In genomic region chr4:1045193-1045594, GRCh38 we compare ENCODE assay signal across 21 cellular contexts. TPM values are rescaled to one million over a fixed set of nuclear protein-coding genes. Genes with fewer than 3 reads are reported as not detected.
DNase-seq lines count a peak whose midpoint lies in the region; TF ChIP-seq lines count a peak whose summit lies in the region.
"Had no signal": no experiment of that assay in that cellular context is flagged by ENCODE, and none has a peak within 500 bp of the region (broad histone marks: within the 10 kb centered on the region; RNA-seq: fewer than 3 reads in every experiment).

No MANE protein-coding gene starts in this region.

- peaks cover 2% of the 10 kb centered on the region for H3K27me3 Mint-ChIP-seq in activated CD4-positive, alpha-beta memory T cell treated with anti-CD3 and anti-CD28 coated beads, Interleukin-2, amount 10 ng/mL, durations not matched to agents 7 days and 5 days

- no peak for TF ChIP-seq POLR2A in spleen (IDR thresholded peaks at IDR 0.05)

- H2BK120ac ChIP-seq in mesenchymal stem cell (ENCODE audit: low read depth, low read length): peak overlapping the region; percentile 99

- POLR2A ChIA-PET in activated CD4-positive, alpha-beta memory T cell treated with anti-CD3 and anti-CD28 coated beads, Interleukin-2, amount 10 ng/mL, durations not matched to agents 7 days and 5 days (lab: Charles Lee): no interaction called here

- H3K36me3 Mint-ChIP-seq in activated CD4-positive, alpha-beta memory T cell treated with anti-CD3 and anti-CD28 coated beads, Interleukin-2, amount 10 ng/mL, durations not matched to agents 7 days and 5 days (ENCODE audit: low read depth): no peaks in the 10 kb centered on the region
- H3K36me3 Mint-ChIP-seq: immature natural killer cell had no signal

- H4K8ac ChIP-seq in mesenchymal stem cell (ENCODE audit: low read length): peak overlapping the region; percentile 94

- peak overlapping the region; percentile 99 for H2BK12ac ChIP-seq in mesenchymal stem cell (ENCODE audit: low read length in 2 of 2)

- intact Hi-C loops in spleen (cut with DNase I; ENCODE audit: low total_unique reads): no loop called here

- H3K36me3 ChIP-seq in mesenchymal stem cell (ENCODE audit: control insufficient read depth in 1 of 2, insufficient read depth in 2 of 2, low read depth in 1 of 2, low read length in 2 of 2) (no peaks in the 10 kb centered on the region), spleen (no peaks in the 10 kb centered on the region)

- peaks cover 64% of the 10 kb centered on the region for H3K4me1 ChIP-seq in mesenchymal stem cell (ENCODE audit: control insufficient read depth, insufficient read depth, low read depth, low read length)
- H3K4me1 ChIP-seq in spleen: peaks cover 0 to 24% (median 7%) of the 10 kb centered on the region in 6 donors

- peak; percentile 10 for DNase-seq in activated CD8-positive, alpha-beta memory T cell treated with anti-CD3 and anti-CD28 coated beads, Interleukin-2, amount 50 U/mL, for 4 hours
- DNase-seq in activated CD8-positive, alpha-beta memory T cell treated with anti-CD3 and anti-CD28 coated beads, Interleukin-2, amount 50 U/mL, for 48 hours: no peak
- DNase-seq in mesenchymal stem cell (no peak), spleen (peak; percentile 47), COR-L47 (lab: John Stamatoyannopoulos, UW) (no peak), NCI-H446 treated with DMSO at 0.1 percent for 48 hours (lab: John Stamatoyannopoulos, UW) (no peak)
- DNase-seq in activated CD4-positive, alpha-beta memory T cell treated with anti-CD3 and anti-CD28 coated beads, Interleukin-2, amount 10 ng/mL, durations not matched to agents 7 days and 5 days: no peak
- DNase-seq: activated CD4-positive, CD25-positive, alpha-beta regulatory T cell; activated gamma-delta T cell; DND-41; immature natural killer cell; NCI-H1105 treated with DMSO at 0.1 percent for 48 hours; NCI-H774; stimulated activated naive CD4-positive, alpha-beta T cell treated with Interleukin-2 at 50 U/mL for 16 hours; T-helper 1 cell had no signal

- H2AK5ac ChIP-seq in mesenchymal stem cell (ENCODE audit: low read length, severe bottlenecking): peak overlapping the region; percentile 99

- H2BK5ac ChIP-seq in mesenchymal stem cell (ENCODE audit: low read depth, low read length, poor library complexity, severe bottlenecking): no peak overlapping the region

- no peak for TF ChIP-seq CTCF in VCaP (conservative IDR thresholded peaks at IDR 0.05)
- TF ChIP-seq CTCF in spleen (IDR thresholded peaks at IDR 0.05 in 8 of 11, conservative IDR thresholded peaks at IDR 0.05 in 3 of 11): no peak

- no peaks in the 10 kb centered on the region for H3K4me1 Mint-ChIP-seq in activated CD4-positive, alpha-beta memory T cell treated with anti-CD3 and anti-CD28 coated beads, Interleukin-2, amount 10 ng/mL, durations not matched to agents 7 days and 5 days

- H3K9me3 Mint-ChIP-seq in activated CD4-positive, alpha-beta memory T cell treated with anti-CD3 and anti-CD28 coated beads, Interleukin-2, amount 10 ng/mL, durations not matched to agents 7 days and 5 days: peaks cover 3% of the 10 kb centered on the region
- H3K9me3 Mint-ChIP-seq: immature natural killer cell had no signal

- H3K4me3 ChIP-seq in mesenchymal stem cell (ENCODE audit: insufficient read depth in 1 of 2, low read depth in 1 of 2, low read length in 2 of 2) (no peak overlapping the region), spleen (no peak overlapping the region)

- H3K27me3 ChIP-seq in mesenchymal stem cell (ENCODE audit: control insufficient read depth in 1 of 2, insufficient read depth in 1 of 2, low read length in 2 of 2) (no peaks in the 10 kb centered on the region), spleen (replicated peaks in 1 of 7) (peaks cover 0 to 81% (median 28%) of the 10 kb centered on the region in 7 donors)

- no peaks in the 10 kb centered on the region for H3K79me1 ChIP-seq in mesenchymal stem cell (replicated peaks; ENCODE audit: low read length, poor library complexity, severe bottlenecking)

- no peak overlapping the region for H3K4me2 ChIP-seq in mesenchymal stem cell (ENCODE audit: low read length, poor library complexity, severe bottlenecking)
- H3K4me2 ChIP-seq: KMS-11 had no signal

- H3K14ac ChIP-seq in mesenchymal stem cell (ENCODE audit: low read length in 2 of 2): peak overlapping the region in 1 of 2 experiments; percentile 92

- CTCF ChIA-PET in activated CD4-positive, alpha-beta memory T cell treated with anti-CD3 and anti-CD28 coated beads, Interleukin-2, amount 10 ng/mL, durations not matched to agents 7 days and 5 days (lab: Charles Lee): no interaction called here

- no peak overlapping the region for H3K4me3 Mint-ChIP-seq in activated CD4-positive, alpha-beta memory T cell treated with anti-CD3 and anti-CD28 coated beads, Interleukin-2, amount 10 ng/mL, durations not matched to agents 7 days and 5 days
- H3K4me3 Mint-ChIP-seq: immature natural killer cell had no signal

- H3K23ac ChIP-seq in mesenchymal stem cell (ENCODE audit: low read length in 2 of 2): no peak overlapping the region

- WGBS in mesenchymal stem cell: 96% methylated on average over 14 of the region's 14 CpGs
- WGBS in spleen, 5 donors: 83 to 97% (median 86%) methylated on average over 4 to 14 of the region's 14 CpGs

- peak overlapping the region; percentile 86 for H3K9ac ChIP-seq in mesenchymal stem cell (ENCODE audit: low read length)
- H3K9ac ChIP-seq: KMS-11 had no signal

- H3K18ac ChIP-seq in mesenchymal stem cell (ENCODE audit: low read depth in 1 of 2, low read length in 2 of 2): peak overlapping the region; percentile 99

- peak overlapping the region; percentile 88 to 97 for H3K4ac ChIP-seq in mesenchymal stem cell (ENCODE audit: low read depth in 1 of 2, low read length in 2 of 2)

- no peak overlapping the region for H2AFZ ChIP-seq in mesenchymal stem cell (ENCODE audit: low read depth, low read length)

- no peak overlapping the region for H3K27ac Mint-ChIP-seq in activated CD4-positive, alpha-beta memory T cell treated with anti-CD3 and anti-CD28 coated beads, Interleukin-2, amount 10 ng/mL, durations not matched to agents 7 days and 5 days
- H3K27ac Mint-ChIP-seq: immature natural killer cell had no signal

- peak overlapping the region; percentile 93 for H2BK15ac ChIP-seq in mesenchymal stem cell (ENCODE audit: low read depth, poor library complexity, severe bottlenecking)

- H3K9me3 ChIP-seq in mesenchymal stem cell (ENCODE audit: control insufficient read depth, low read length) (no peaks in the 10 kb centered on the region), spleen (no peaks in the 10 kb centered on the region)

- H4K91ac ChIP-seq in mesenchymal stem cell (ENCODE audit: low read length): peak overlapping the region; percentile 100

- peak overlapping the region; percentile 42; the same call in 1 of the 2 replicates for H3K27ac ChIP-seq in VCaP
- H3K27ac ChIP-seq in mesenchymal stem cell (ENCODE audit: low read length, poor library complexity, severe bottlenecking): peak overlapping the region; percentile 99
- no peak overlapping the region for H3K27ac ChIP-seq in spleen
- H3K27ac ChIP-seq: HL-60, KMS-11 had no signal

RNA-seq across cellular contexts. Expression of gene FGFRL1, which starts 33.8 kb away (rescaled TPM):
- 23.4 TPM for polyA plus RNA-seq in mesenchymal stem cell (2013, experiment 1 of 2)
- 23.1 TPM for polyA plus RNA-seq in mesenchymal stem cell (2013, experiment 2 of 2)
- 10 to 100 TPM in 5 of 7 donors, 1 to 10 TPM in 2; 7.9 to 20.6 (median 13.2) TPM for total RNA-seq in spleen
- polyA plus RNA-seq in spleen: 1 to 10 TPM; 1.4 to 4.6 (median 1.5) TPM
- total RNA-seq in activated CD4-positive, alpha-beta memory T cell treated with anti-CD3 and anti-CD28 coated beads, Interleukin-2, amount 10 ng/mL, durations not matched to agents 7 days and 5 days: 1 to 10 TPM; 7.1 to 8.9 TPM

RNA-seq across cellular contexts. Expression of gene SLC26A1, which starts 52.0 kb away (rescaled TPM):
- 0.15 TPM for polyA plus RNA-seq in mesenchymal stem cell (2013, experiment 1 of 2)
- polyA plus RNA-seq in mesenchymal stem cell (2013, experiment 2 of 2): 0.26 TPM
- under 1 TPM in 6 of 7 donors, not detected in 1; 0.07 to 0.68 (median 0.19) TPM for total RNA-seq in spleen
- under 1 TPM; 0.24 to 0.48 (median 0.30) TPM for polyA plus RNA-seq in spleen
- under 1 TPM in 1 of 2 experiments, not detected in 1; 0.20 TPM for total RNA-seq in activated CD4-positive, alpha-beta memory T cell treated with anti-CD3 and anti-CD28 coated beads, Interleukin-2, amount 10 ng/mL, durations not matched to agents 7 days and 5 days
- total RNA-seq: activated CD8-positive, alpha-beta memory T cell treated with anti-CD3 and anti-CD28 coated beads for 36 hours; esophagus mucosa; RPMI7951 had no signal

RNA-seq across cellular contexts. Expression of gene IDUA, which starts 58.4 kb away (rescaled TPM):
- 14.5 TPM for polyA plus RNA-seq in mesenchymal stem cell (2013, experiment 1 of 2)
- polyA plus RNA-seq in mesenchymal stem cell (2013, experiment 2 of 2): 13.8 TPM
- total RNA-seq in spleen: 10 to 100 TPM; 18.3 to 58.3 (median 37.9) TPM
- polyA plus RNA-seq in spleen: 10 to 100 TPM; 11.5 to 26.5 (median 19.1) TPM
- total RNA-seq in activated CD4-positive, alpha-beta memory T cell treated with anti-CD3 and anti-CD28 coated beads, Interleukin-2, amount 10 ng/mL, durations not matched to agents 7 days and 5 days: 10 to 100 TPM; 18.8 to 19.0 TPM

Comparison
In these comparisons a context has a peak if more than half of its experiments do, and no peak if none do; other contexts are left out.
1. DNase-seq: peak in activated CD8-positive, alpha-beta memory T cell treated with anti-CD3 and anti-CD28 coated beads, Interleukin-2, amount 50 U/mL, for 4 hours (single experiment) and spleen (single experiment); none in activated CD8-positive, alpha-beta memory T cell treated with anti-CD3 and anti-CD28 coated beads, Interleukin-2, amount 50 U/mL, for 48 hours (single experiment), mesenchymal stem cell (single experiment), COR-L47 (single experiment), NCI-H446 treated with DMSO at 0.1 percent for 48 hours (single experiment) and activated CD4-positive, alpha-beta memory T cell treated with anti-CD3 and anti-CD28 coated beads, Interleukin-2, amount 10 ng/mL, durations not matched to agents 7 days and 5 days (single experiment).
2. H3K27ac ChIP-seq: peak in VCaP (single experiment) and mesenchymal stem cell (single experiment); none in spleen (0 of 8).